In genomic region chr20:59405819-59406218, GRCh38 we compare ENCODE assay signal across 31 cellular contexts.
"Had no signal": no experiment of that assay in that cellular context is flagged by ENCODE, and none has a peak within 500 bp of the region (broad histone marks: within the 10 kb centered on the region; RNA-seq: fewer than 3 reads in every experiment).

No MANE protein-coding gene starts in this region.

- H3K4me3 ChIP-seq: ascending aorta, breast epithelium, cardiac muscle cell, colonic mucosa had no signal

- H3K9me3 Mint-ChIP-seq: activated CD4-positive, alpha-beta memory T cell treated with anti-CD3 and anti-CD28 coated beads for 36 hours; activated CD4-positive, alpha-beta T cell treated with anti-CD3 and anti-CD28 coated beads, Interleukin-2, amount 10 ng/mL, durations not matched to agents 24 days and 14 days; activated naive CD4-positive, alpha-beta T cell treated with anti-CD3 and anti-CD28 coated beads, Interleukin-2, amount 10 ng/mL, durations not matched to agents 7 days and 5 days; activated naive CD4-positive, alpha-beta T cell treated with anti-CD3 and anti-CD28 coated beads, Interleukin-2, amount 50 U/mL, for 72 hours; activated naive CD8-positive, alpha-beta T cell treated with anti-CD3 and anti-CD28 coated beads, Interleukin-2, amount 10 ng/mL, durations not matched to agents 7 days and 5 days; activated T-helper 1 cell treated with anti-CD3 and anti-CD28 coated beads, Interleukin-12 subunit alpha, Interleukin-12 subunit beta, Interleukin-2, Interleukin-4 antibody, amounts not matched to agents 30 ng/mL and 10 ng/mL and 1 ng/mL, durations not matched to agents 14 hours and 24 hours and 36 hours; activated T-helper 2 cell treated with anti-CD3 and anti-CD28 coated beads, Interferon-gamma antibody, Interleukin-2, Interleukin-4, amounts not matched to agents 10 μg/mL and 5 μg/mL and 100 μg/mL, durations not matched to agents 14 hours and 24 hours and 36 hours; T-helper 2 cell treated with Interferon-gamma antibody and Interleukin-4, amounts not matched to agents 5 μg/mL and 100 μg/mL, for 36 hours had no signal

- H3K27ac ChIP-seq: ascending aorta, breast epithelium, cardiac muscle cell, colonic mucosa had no signal

- H3K36me3 Mint-ChIP-seq: activated CD4-positive, alpha-beta memory T cell treated with anti-CD3 and anti-CD28 coated beads for 36 hours; activated CD8-positive, alpha-beta memory T cell treated with anti-CD3 and anti-CD28 coated beads, Interleukin-2, amount 10 ng/mL, durations not matched to agents 7 days and 5 days; activated naive CD4-positive, alpha-beta T cell treated with anti-CD3 and anti-CD28 coated beads, Interleukin-2, amount 10 ng/mL, durations not matched to agents 7 days and 5 days; activated naive CD4-positive, alpha-beta T cell treated with anti-CD3 and anti-CD28 coated beads, Interleukin-2, amount 50 U/mL, for 72 hours; activated naive CD8-positive, alpha-beta T cell treated with anti-CD3 and anti-CD28 coated beads, Interleukin-2, amount 10 ng/mL, durations not matched to agents 7 days and 5 days; brain had no signal

- DNase-seq: activated CD4-positive, alpha-beta memory T cell treated with anti-CD3 and anti-CD28 coated beads for 36 hours; activated CD4-positive, alpha-beta T cell treated with anti-CD3 and anti-CD28 coated beads for 36 hours; activated CD4-positive, alpha-beta T cell treated with anti-CD3 and anti-CD28 coated beads, Interleukin-2, amount 10 ng/mL, durations not matched to agents 24 days and 14 days; activated CD4-positive, CD25-positive, alpha-beta regulatory T cell; activated CD4-positive, CD25-positive, alpha-beta regulatory T cell treated with anti-CD3 and anti-CD28 coated beads, Interleukin-2, amount 50 U/mL, for 72 hours; activated CD8-positive, alpha-beta memory T cell treated with anti-CD3 and anti-CD28 coated beads, Interleukin-2, amount 10 ng/mL, durations not matched to agents 7 days and 5 days; activated CD8-positive, alpha-beta memory T cell treated with anti-CD3 and anti-CD28 coated beads, Interleukin-2, amount 50 U/mL, for 4 hours; activated CD8-positive, alpha-beta T cell treated with anti-CD3 and anti-CD28 coated beads, Interleukin-2, amount 10 ng/mL, durations not matched to agents 7 days and 5 days; activated naive CD4-positive, alpha-beta T cell; activated naive CD4-positive, alpha-beta T cell treated with anti-CD3 and anti-CD28 coated beads, Interleukin-2, amount 10 ng/mL, durations not matched to agents 7 days and 5 days; activated naive CD8-positive, alpha-beta T cell treated with anti-CD3 and anti-CD28 coated beads, Interleukin-2, amount 10 ng/mL, durations not matched to agents 7 days and 5 days; activated T-cell treated with anti-CD3 and anti-CD28 coated beads, Interleukin-2, amount 50 U/mL, for 1 hour; activated T-cell treated with anti-CD3 and anti-CD28 coated beads, Interleukin-2, amount 50 U/mL, for 48 hours; central memory CD4-positive, alpha-beta T cell; cerebellar nuclear complex; colonic mucosa; effector memory CD4-positive, alpha-beta T cell; endodermal cell; foreskin fibroblast; T-helper 1 cell; T-helper 17 cell; T1000 had no signal

- H3K27ac Mint-ChIP-seq: activated CD4-positive, alpha-beta memory T cell treated with anti-CD3 and anti-CD28 coated beads for 36 hours; activated CD4-positive, alpha-beta T cell treated with anti-CD3 and anti-CD28 coated beads for 36 hours; activated CD4-positive, alpha-beta T cell treated with anti-CD3 and anti-CD28 coated beads, Interleukin-2, amount 10 ng/mL, durations not matched to agents 24 days and 14 days; activated CD8-positive, alpha-beta memory T cell treated with anti-CD3 and anti-CD28 coated beads, Interleukin-2, amount 10 ng/mL, durations not matched to agents 7 days and 5 days; activated CD8-positive, alpha-beta T cell treated with anti-CD3 and anti-CD28 coated beads, Interleukin-2, amount 10 ng/mL, durations not matched to agents 7 days and 5 days; activated naive CD4-positive, alpha-beta T cell treated with anti-CD3 and anti-CD28 coated beads, Interleukin-2, amount 10 ng/mL, durations not matched to agents 7 days and 5 days; activated naive CD4-positive, alpha-beta T cell treated with anti-CD3 and anti-CD28 coated beads, Interleukin-2, amount 50 U/mL, for 72 hours; activated naive CD8-positive, alpha-beta T cell treated with anti-CD3 and anti-CD28 coated beads, Interleukin-2, amount 10 ng/mL, durations not matched to agents 7 days and 5 days; activated T-helper 1 cell treated with anti-CD3 and anti-CD28 coated beads, Interleukin-12 subunit alpha, Interleukin-12 subunit beta, Interleukin-2, Interleukin-4 antibody, amounts not matched to agents 30 ng/mL and 10 ng/mL and 1 ng/mL, durations not matched to agents 14 hours and 24 hours and 36 hours; activated T-helper 2 cell treated with anti-CD3 and anti-CD28 coated beads, Interferon-gamma antibody, Interleukin-2, Interleukin-4, amounts not matched to agents 10 μg/mL and 5 μg/mL and 100 μg/mL, durations not matched to agents 14 hours and 24 hours and 36 hours; endodermal cell; T-helper 17 cell; T-helper 2 cell treated with Interferon-gamma antibody and Interleukin-4, amounts not matched to agents 5 μg/mL and 100 μg/mL, for 36 hours had no signal

- H3K36me3 ChIP-seq: ascending aorta, breast epithelium, cardiac muscle cell, colonic mucosa had no signal

- H3K4me1 Mint-ChIP-seq: activated CD4-positive, alpha-beta T cell treated with anti-CD3 and anti-CD28 coated beads for 36 hours; activated CD4-positive, alpha-beta T cell treated with anti-CD3 and anti-CD28 coated beads, Interleukin-2, amount 10 ng/mL, durations not matched to agents 24 days and 14 days; activated CD8-positive, alpha-beta memory T cell treated with anti-CD3 and anti-CD28 coated beads, Interleukin-2, amount 10 ng/mL, durations not matched to agents 7 days and 5 days; activated naive CD8-positive, alpha-beta T cell treated with anti-CD3 and anti-CD28 coated beads, Interleukin-2, amount 10 ng/mL, durations not matched to agents 7 days and 5 days had no signal

- H3K9me3 ChIP-seq: ascending aorta, breast epithelium, colonic mucosa had no signal

- H3K4me3 Mint-ChIP-seq: activated CD4-positive, alpha-beta memory T cell treated with anti-CD3 and anti-CD28 coated beads for 36 hours; activated CD4-positive, alpha-beta T cell treated with anti-CD3 and anti-CD28 coated beads for 36 hours; activated CD4-positive, alpha-beta T cell treated with anti-CD3 and anti-CD28 coated beads, Interleukin-2, amount 10 ng/mL, durations not matched to agents 24 days and 14 days; activated CD8-positive, alpha-beta memory T cell treated with anti-CD3 and anti-CD28 coated beads, Interleukin-2, amount 10 ng/mL, durations not matched to agents 7 days and 5 days; activated CD8-positive, alpha-beta T cell treated with anti-CD3 and anti-CD28 coated beads, Interleukin-2, amount 10 ng/mL, durations not matched to agents 7 days and 5 days; activated naive CD4-positive, alpha-beta T cell treated with anti-CD3 and anti-CD28 coated beads, Interleukin-2, amount 10 ng/mL, durations not matched to agents 7 days and 5 days; activated naive CD8-positive, alpha-beta T cell treated with anti-CD3 and anti-CD28 coated beads, Interleukin-2, amount 10 ng/mL, durations not matched to agents 7 days and 5 days; activated T-helper 1 cell treated with anti-CD3 and anti-CD28 coated beads, Interleukin-12 subunit alpha, Interleukin-12 subunit beta, Interleukin-2, Interleukin-4 antibody, amounts not matched to agents 30 ng/mL and 10 ng/mL and 1 ng/mL, durations not matched to agents 14 hours and 24 hours and 36 hours; endodermal cell; T-helper 17 cell; T-helper 2 cell treated with Interferon-gamma antibody and Interleukin-4, amounts not matched to agents 5 μg/mL and 100 μg/mL, for 36 hours had no signal

- ATAC-seq: activated CD4-positive, alpha-beta T cell treated with anti-CD3 and anti-CD28 coated beads for 36 hours; activated CD8-positive, alpha-beta memory T cell treated with anti-CD3 and anti-CD28 coated beads, Interleukin-2, amount 10 ng/mL, durations not matched to agents 7 days and 5 days; activated CD8-positive, alpha-beta T cell treated with anti-CD3 and anti-CD28 coated beads, Interleukin-2, amount 10 ng/mL, durations not matched to agents 7 days and 5 days; activated naive CD4-positive, alpha-beta T cell treated with anti-CD3 and anti-CD28 coated beads, Interleukin-2, amount 50 U/mL, for 72 hours; esophagus mucosa; T-helper 17 cell had no signal
